11 cellular contexts compared by ENCODE assay signal in the genomic region with DNA sequence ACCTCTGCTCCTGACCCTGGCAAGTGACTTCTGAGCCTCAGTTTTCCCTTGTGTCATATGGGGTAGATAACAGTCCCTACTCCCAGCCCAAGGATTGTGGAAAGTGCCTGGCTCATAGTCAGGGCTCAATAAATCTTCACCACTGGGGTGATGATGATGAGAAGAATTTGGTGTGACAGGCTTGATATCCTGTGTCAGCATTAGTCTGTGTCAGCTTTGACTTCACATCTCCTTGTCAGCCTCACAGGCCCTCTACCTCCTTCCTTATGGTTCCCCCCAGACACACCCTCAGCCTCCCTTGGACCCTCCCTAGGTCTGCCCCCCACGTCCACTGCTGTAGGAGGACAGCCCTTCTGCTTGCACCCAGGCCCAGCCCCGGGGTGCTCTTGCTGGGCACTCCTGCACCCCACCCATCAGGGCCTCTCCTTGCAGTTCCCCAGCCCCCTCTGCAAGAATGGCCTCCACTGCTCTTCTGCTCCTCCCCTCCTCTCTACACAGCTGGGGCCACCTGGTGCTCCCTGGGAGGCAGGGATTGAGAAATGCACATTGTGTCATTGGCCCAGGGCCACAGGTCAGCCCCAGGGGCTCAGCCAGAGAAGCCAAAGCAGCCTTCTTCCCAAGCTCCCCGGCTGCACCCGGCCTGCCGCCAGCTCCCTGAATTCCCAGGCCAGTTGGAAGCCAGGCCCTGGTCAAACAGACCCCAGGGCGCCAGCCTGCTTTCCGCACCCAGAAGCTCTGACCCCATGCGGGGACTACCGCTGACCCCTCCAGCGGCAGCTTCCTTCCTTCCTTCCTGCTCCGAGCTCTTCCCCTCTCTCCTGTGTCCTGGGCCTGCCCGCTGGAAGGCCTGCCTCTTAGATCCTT. TPM values are rescaled to one million over a fixed set of nuclear protein-coding genes. Genes with fewer than 3 reads are reported as not detected.
DNase-seq lines count a peak whose midpoint lies in the region; ATAC-seq and TF ChIP-seq lines count a peak whose summit lies in the region.
"Had no signal": no experiment of that assay in that cellular context is flagged by ENCODE, and none has a peak within 500 bp of the region (broad histone marks: within the 10 kb centered on the region; RNA-seq: fewer than 3 reads in every experiment).

No MANE protein-coding gene starts in this region.

- peak; percentile 88 for DNase-seq in AG04450 (ENCODE audit: low read depth, low spot score)
- peak; percentile 53 for DNase-seq in NCI-H69 (lab: John Stamatoyannopoulos, UW)
- peak; percentile 60 for DNase-seq in fibroblast of the aortic adventitia (ENCODE audit: low read depth)
- peak; percentile 88 for DNase-seq in myocyte (ENCODE audit: low read depth)
- no peak for DNase-seq in T-helper 1 cell
- no peak for DNase-seq in activated effector memory CD4-positive, alpha-beta T cell treated with anti-CD3 and anti-CD28 coated beads, Interleukin-2, amount 50 U/mL, for 16 hours
- DNase-seq: head of caudate nucleus, naive B cell, NCI-H2227 treated with DMSO at 0.1 percent for 48 hours had no signal

- no peaks in the 10 kb centered on the region; the same call in 1 of the 2 replicates for H3K9me3 ChIP-seq in AG04450 (ENCODE audit: control insufficient read depth, insufficient read depth, low read length)

- H3K4me3 ChIP-seq in AG04450 (ENCODE audit: low read depth, low read length) (no peak overlapping the region), fibroblast of the aortic adventitia (ENCODE audit: low read depth, low read length) (no peak overlapping the region)

- H3K27ac ChIP-seq in AG04450 (ENCODE audit: low read depth, low read length): peak overlapping the region; percentile 90

- H3K27me3 ChIP-seq in AG04450 (ENCODE audit: control insufficient read depth, insufficient read depth, low read length): no peaks in the 10 kb centered on the region

- TF ChIP-seq CTCF in AG04450 (IDR thresholded peaks at IDR 0.05; ENCODE audit: low read depth, low read length) (no peak), fibroblast of the aortic adventitia (IDR thresholded peaks at IDR 0.05; ENCODE audit: insufficient read depth, low read length) (no peak)

- CTCF ChIA-PET in AG04450 (lab: Charles Lee): interaction anchor here (0.6 to 2.1 kb wide), 3 partner anchors 16 to 23 kb away, joined by 4 to 6 read pairs (median 5); no protein-coding TSS in a partner anchor

- POLR2A ChIA-PET in AG04450 (lab: Yijun Ruan, JAX): interaction anchor here (0.5 to 1.4 kb wide), 3 partner anchors 8 to 88 kb away, joined by 4 read pairs; partner anchors contain the start of gene UIMC1

- no peak for ATAC-seq in HG03460 (IDR thresholded peaks at IDR 0.05; ENCODE audit: unreplicated experiment)
- ATAC-seq in activated CD4-positive, CD25-positive, alpha-beta regulatory T cell treated with anti-CD3 and anti-CD28 coated beads, Interleukin-2, amount 50 U/mL, for 24 hours: no peak

RNA-seq across cellular contexts. Expression of gene FGFR4, which starts 7.7 kb away (rescaled TPM):
- 5.8 and 6.8 TPM in 2 replicates for polyA plus RNA-seq in AG04450 (2011; rRNA removed)
- 5.3 and 7.0 TPM in 2 replicates for polyA minus RNA-seq in AG04450 (2011; rRNA and poly(A)+ RNA removed)
- total RNA-seq in fibroblast of the aortic adventitia (ENCODE audit: low replicate concordance) (0.74 TPM in 1 of 2 replicates, not detected in the other), myocyte (128 and 222 TPM in 2 replicates)
- 27.8 TPM for polyA plus RNA-seq in myocyte (2012)

RNA-seq across cellular contexts. Expression of gene NSD1, which starts 39.1 kb away (rescaled TPM):
- 25.6 and 33.4 TPM in 2 replicates for polyA plus RNA-seq in AG04450 (2011; rRNA removed)
- 54.4 and 64.6 TPM in 2 replicates for polyA minus RNA-seq in AG04450 (2011; rRNA and poly(A)+ RNA removed)
- total RNA-seq in fibroblast of the aortic adventitia (ENCODE audit: low replicate concordance) (50.3 and 136 TPM in 2 replicates), myocyte (37.0 and 39.6 TPM in 2 replicates)
- 15.1 TPM for polyA plus RNA-seq in myocyte (2012)

Comparison
In these comparisons a context has a peak if more than half of its experiments do, and no peak if none do; other contexts are left out.
1. DNase-seq: peak in AG04450 (single experiment), NCI-H69 (single experiment), fibroblast of the aortic adventitia (single experiment) and myocyte (single experiment); none in T-helper 1 cell (0 of 5) and activated effector memory CD4-positive, alpha-beta T cell treated with anti-CD3 and anti-CD28 coated beads, Interleukin-2, amount 50 U/mL, for 16 hours (single experiment).
2. RNA of gene FGFR4, which starts 7.7 kb away (total RNA-seq): 128 to 222 TPM in myocyte; 0.74 TPM in fibroblast of the aortic adventitia; every median in the first group is over 10 times any median in the second.